9 cellular contexts compared by ENCODE assay signal in genomic region chr9:36924071-36924470, GRCh38.
DNase-seq lines count a peak whose midpoint lies in the region; ATAC-seq and TF ChIP-seq lines count a peak whose summit lies in the region.
"Had no signal": no experiment of that assay in that cellular context is flagged by ENCODE, and none has a peak within 500 bp of the region (broad histone marks: within the 10 kb centered on the region; RNA-seq: fewer than 3 reads in every experiment).

No MANE protein-coding gene starts in this region.

- no peak overlapping the region for H3K27ac Mint-ChIP-seq in activated CD8-positive, alpha-beta memory T cell treated with anti-CD3 and anti-CD28 coated beads, Interleukin-2, amount 10 ng/mL, durations not matched to agents 7 days and 5 days
- H3K27ac Mint-ChIP-seq: dendritic cell treated with granulocyte-macrophage colony-stimulating factor and Interleukin-4, amounts not matched to agents 40 ng/mL and 50 ng/mL, for 4 days had no signal

- no peak for TF ChIP-seq CTCF in retinal pigment epithelial cell (conservative IDR thresholded peaks at IDR 0.05; ENCODE audit: low read depth, low read length)

- peaks cover 28% of the 10 kb centered on the region for H3K27me3 Mint-ChIP-seq in activated CD8-positive, alpha-beta memory T cell treated with anti-CD3 and anti-CD28 coated beads, Interleukin-2, amount 10 ng/mL, durations not matched to agents 7 days and 5 days

- intact Hi-C loops in posterior vena cava (cut with DNase I), result no loop called here

- H3K4me3 ChIP-seq in retinal pigment epithelial cell (ENCODE audit: low read length), result no peak overlapping the region

- no peak overlapping the region for H3K4me3 Mint-ChIP-seq in activated CD8-positive, alpha-beta memory T cell treated with anti-CD3 and anti-CD28 coated beads, Interleukin-2, amount 10 ng/mL, durations not matched to agents 7 days and 5 days
- H3K4me3 Mint-ChIP-seq: dendritic cell treated with granulocyte-macrophage colony-stimulating factor and Interleukin-4, amounts not matched to agents 40 ng/mL and 50 ng/mL, for 4 days had no signal

- DNase-seq in activated CD8-positive, alpha-beta memory T cell treated with anti-CD3 and anti-CD28 coated beads, Interleukin-2, amount 10 ng/mL, durations not matched to agents 7 days and 5 days, result peak; percentile 52
- DNase-seq in activated CD8-positive, alpha-beta memory T cell treated with anti-CD3 and anti-CD28 coated beads, Interleukin-2, amount 50 U/mL, for 48 hours, result no peak
- DNase-seq in HS-27A (ENCODE audit: low read depth), result peak; percentile 72
- peak; percentile 60 for DNase-seq in amniotic stem cell (lab: John Stamatoyannopoulos, UW)
- peak; percentile 69 for DNase-seq in retinal pigment epithelial cell (ENCODE audit: low read depth)
- no peak for DNase-seq in posterior vena cava (ENCODE audit: low spot score)
- DNase-seq in T1000 (lab: John Stamatoyannopoulos, UW), result no peak
- DNase-seq in NCI-H510A (lab: John Stamatoyannopoulos, UW), result no peak

- peaks cover 45% of the 10 kb centered on the region for H3K4me1 Mint-ChIP-seq in activated CD8-positive, alpha-beta memory T cell treated with anti-CD3 and anti-CD28 coated beads, Interleukin-2, amount 10 ng/mL, durations not matched to agents 7 days and 5 days

- H3K36me3 Mint-ChIP-seq in activated CD8-positive, alpha-beta memory T cell treated with anti-CD3 and anti-CD28 coated beads, Interleukin-2, amount 10 ng/mL, durations not matched to agents 7 days and 5 days, result no peaks in the 10 kb centered on the region

- H3K9me3 Mint-ChIP-seq in activated CD8-positive, alpha-beta memory T cell treated with anti-CD3 and anti-CD28 coated beads, Interleukin-2, amount 10 ng/mL, durations not matched to agents 7 days and 5 days (ENCODE audit: low read depth), result no peaks in the 10 kb centered on the region
- H3K9me3 Mint-ChIP-seq: dendritic cell treated with granulocyte-macrophage colony-stimulating factor and Interleukin-4, amounts not matched to agents 40 ng/mL and 50 ng/mL, for 4 days had no signal

- CTCF ChIA-PET in activated CD8-positive, alpha-beta memory T cell treated with anti-CD3 and anti-CD28 coated beads, Interleukin-2, amount 10 ng/mL, durations not matched to agents 7 days and 5 days (lab: Charles Lee), result no interaction called here

- peak; percentile 84 for ATAC-seq in activated CD8-positive, alpha-beta memory T cell treated with anti-CD3 and anti-CD28 coated beads, Interleukin-2, amount 10 ng/mL, durations not matched to agents 7 days and 5 days

Comparison
In these comparisons a context has a peak if more than half of its experiments do, and no peak if none do; other contexts are left out.
1. DNase-seq: peak in activated CD8-positive, alpha-beta memory T cell treated with anti-CD3 and anti-CD28 coated beads, Interleukin-2, amount 10 ng/mL, durations not matched to agents 7 days and 5 days (single experiment), HS-27A (single experiment), amniotic stem cell (single experiment) and retinal pigment epithelial cell (single experiment); none in activated CD8-positive, alpha-beta memory T cell treated with anti-CD3 and anti-CD28 coated beads, Interleukin-2, amount 50 U/mL, for 48 hours (single experiment), posterior vena cava (single experiment), T1000 (single experiment) and NCI-H510A (single experiment).